In genomic region chr16:88355093-88355388, GRCh38 we compare ENCODE assay signal across 1 cellular context.
TF ChIP-seq lines count a peak whose summit lies in the region.

No MANE protein-coding gene starts in this region.

TF ChIP-seq in HepG2, 621 proteins besides CTCF, POLR2A, EP300 and RAD21 (continued from another document):
- TF ChIP-seq ZBTB1 (CRISPR knock-in tag; IDR thresholded peaks at IDR 0.05; ENCODE audit: borderline replicate concordance) (no peak), PITX1 (CRISPR knock-in tag; IDR thresholded peaks at IDR 0.05) (no peak), PHB2 (IDR thresholded peaks at IDR 0.05; ENCODE audit: partially characterized antibody) (no peak), FIP1L1 (IDR thresholded peaks at IDR 0.05; ENCODE audit: borderline replicate concordance, insufficient read depth, low read depth, low read length) (no peak), ZNF570 (CRISPR knock-in tag; IDR thresholded peaks at IDR 0.05; ENCODE audit: borderline replicate concordance) (no peak), CAMTA2 (CRISPR knock-in tag; IDR thresholded peaks at IDR 0.05; ENCODE audit: borderline replicate concordance) (no peak), ZNF550 (CRISPR knock-in tag; IDR thresholded peaks at IDR 0.05; ENCODE audit: borderline replicate concordance) (no peak), ZNF224 (CRISPR knock-in tag; IDR thresholded peaks at IDR 0.05) (no peak), ELF4 (CRISPR knock-in tag; IDR thresholded peaks at IDR 0.05; ENCODE audit: borderline replicate concordance) (no peak), PHF20 (CRISPR knock-in tag; IDR thresholded peaks at IDR 0.05) (no peak)
